26 cellular contexts compared by ENCODE assay signal in genomic region chr7:132345730-132346129, GRCh38.
"Had no signal": no experiment of that assay in that cellular context is flagged by ENCODE, and none has a peak within 500 bp of the region (broad histone marks: within the 10 kb centered on the region; RNA-seq: fewer than 3 reads in every experiment).

No MANE protein-coding gene starts in this region.

- H3K4me2 ChIP-seq: KMS-11 had no signal

- ATAC-seq: activated CD4-positive, alpha-beta T cell treated with anti-CD3 and anti-CD28 coated beads for 36 hours; activated T-helper 17 cell treated with anti-CD3 and anti-CD28 coated beads, Interleukin-2, amount 50 U/mL, for 72 hours; Panc1 had no signal

- H3K9ac ChIP-seq: KMS-11 had no signal

- H3K27ac Mint-ChIP-seq: activated CD4-positive, alpha-beta memory T cell treated with anti-CD3 and anti-CD28 coated beads, Interleukin-2, amount 10 ng/mL, durations not matched to agents 7 days and 5 days; activated CD4-positive, alpha-beta T cell treated with anti-CD3 and anti-CD28 coated beads for 36 hours; activated naive CD4-positive, alpha-beta T cell treated with anti-CD3 and anti-CD28 coated beads for 36 hours; activated naive CD8-positive, alpha-beta T cell; activated T-helper 17 cell treated with anti-CD3 and anti-CD28 coated beads, Interleukin-2, amount 50 U/mL, for 72 hours had no signal

- H3K9me3 Mint-ChIP-seq: activated CD4-positive, alpha-beta memory T cell treated with anti-CD3 and anti-CD28 coated beads, Interleukin-2, amount 10 ng/mL, durations not matched to agents 7 days and 5 days; activated naive CD4-positive, alpha-beta T cell treated with anti-CD3 and anti-CD28 coated beads for 36 hours; activated T-helper 17 cell treated with anti-CD3 and anti-CD28 coated beads, Interleukin-2, amount 50 U/mL, for 72 hours; brain had no signal

- H3K4me1 Mint-ChIP-seq: activated CD4-positive, alpha-beta memory T cell treated with anti-CD3 and anti-CD28 coated beads, Interleukin-2, amount 10 ng/mL, durations not matched to agents 7 days and 5 days; activated CD4-positive, alpha-beta T cell treated with anti-CD3 and anti-CD28 coated beads for 36 hours; activated T-helper 17 cell treated with anti-CD3 and anti-CD28 coated beads, Interleukin-2, amount 50 U/mL, for 72 hours had no signal

- DNase-seq: activated CD4-positive, alpha-beta memory T cell treated with anti-CD3 and anti-CD28 coated beads, Interleukin-2, amount 10 ng/mL, durations not matched to agents 7 days and 5 days; activated CD4-positive, alpha-beta T cell treated with anti-CD3 and anti-CD28 coated beads for 36 hours; activated CD4-positive, alpha-beta T cell treated with anti-CD3 and anti-CD28 coated beads, Interleukin-2, amount 50 U/mL, for 1 hour; activated gamma-delta T cell; activated naive CD4-positive, alpha-beta T cell treated with anti-CD3 and anti-CD28 coated beads for 36 hours; activated T-cell treated with anti-CD3 and anti-CD28 coated beads for 4 hours; activated T-cell treated with anti-CD3 and anti-CD28 coated beads, Interleukin-2, amount 50 U/mL, for 48 hours; amygdala; NCI-H1092; NCI-H1417; NCI-H1930; NCI-H2171; NCI-H2227 treated with DMSO at 0.1 percent for 48 hours; NCI-H510A; NCI-H526 treated with DMSO at 0.1 percent for 48 hours; NK-92 treated with Interleukin-12 subunit alpha and Interleukin-12 subunit beta, amount 100 ng/mL, for 24 hours; OCI-M1; SHP77 treated with DMSO at 0.1 percent for 48 hours; T-helper 1 cell; WERI-Rb-1 had no signal

- H3K4me3 Mint-ChIP-seq: activated CD4-positive, alpha-beta memory T cell treated with anti-CD3 and anti-CD28 coated beads, Interleukin-2, amount 10 ng/mL, durations not matched to agents 7 days and 5 days; activated CD4-positive, alpha-beta T cell treated with anti-CD3 and anti-CD28 coated beads for 36 hours; activated naive CD4-positive, alpha-beta T cell treated with anti-CD3 and anti-CD28 coated beads for 36 hours; activated naive CD8-positive, alpha-beta T cell; activated T-helper 17 cell treated with anti-CD3 and anti-CD28 coated beads, Interleukin-2, amount 50 U/mL, for 72 hours; brain had no signal

- H3K27ac ChIP-seq: KMS-11, RWPE1, WERI-Rb-1 had no signal

- H3K36me3 ChIP-seq: WERI-Rb-1 had no signal
